1 cellular context compared by ENCODE assay signal in genomic region chr17:11628374-11628773, GRCh38.
A peak's percentile ranks its signal among the peaks of the same experiment; 100 is the strongest.
TF ChIP-seq lines count a peak whose summit lies in the region.

No MANE protein-coding gene starts in this region.

TF ChIP-seq in HepG2, 621 proteins besides CTCF, POLR2A, EP300 and RAD21:
- TF ChIP-seq ZNF790 (CRISPR knock-in tag; IDR thresholded peaks at IDR 0.05; ENCODE audit: borderline replicate concordance) (no peak), U2AF2 (IDR thresholded peaks at IDR 0.05; ENCODE audit: low read depth, low read length) (no peak), ZNF30 (CRISPR knock-in tag; IDR thresholded peaks at IDR 0.05) (no peak), NR0B2 (CRISPR knock-in tag; IDR thresholded peaks at IDR 0.05) (no peak), STAG1 (CRISPR knock-in tag; IDR thresholded peaks at IDR 0.05) (0 out of 2 replicates have a peak, but pooled peaks have one; percentile 5), ZFP41 (CRISPR knock-in tag; IDR thresholded peaks at IDR 0.05; ENCODE audit: borderline replicate concordance) (no peak), GATAD1 (CRISPR knock-in tag; IDR thresholded peaks at IDR 0.05) (no peak), AHR (CRISPR knock-in tag; IDR thresholded peaks at IDR 0.05) (no peak), ZNF768 (CRISPR knock-in tag; IDR thresholded peaks at IDR 0.05) (no peak), ZNF326 (CRISPR knock-in tag; IDR thresholded peaks at IDR 0.05; ENCODE audit: borderline replicate concordance) (no peak)
- TF ChIP-seq, protein P1, sequence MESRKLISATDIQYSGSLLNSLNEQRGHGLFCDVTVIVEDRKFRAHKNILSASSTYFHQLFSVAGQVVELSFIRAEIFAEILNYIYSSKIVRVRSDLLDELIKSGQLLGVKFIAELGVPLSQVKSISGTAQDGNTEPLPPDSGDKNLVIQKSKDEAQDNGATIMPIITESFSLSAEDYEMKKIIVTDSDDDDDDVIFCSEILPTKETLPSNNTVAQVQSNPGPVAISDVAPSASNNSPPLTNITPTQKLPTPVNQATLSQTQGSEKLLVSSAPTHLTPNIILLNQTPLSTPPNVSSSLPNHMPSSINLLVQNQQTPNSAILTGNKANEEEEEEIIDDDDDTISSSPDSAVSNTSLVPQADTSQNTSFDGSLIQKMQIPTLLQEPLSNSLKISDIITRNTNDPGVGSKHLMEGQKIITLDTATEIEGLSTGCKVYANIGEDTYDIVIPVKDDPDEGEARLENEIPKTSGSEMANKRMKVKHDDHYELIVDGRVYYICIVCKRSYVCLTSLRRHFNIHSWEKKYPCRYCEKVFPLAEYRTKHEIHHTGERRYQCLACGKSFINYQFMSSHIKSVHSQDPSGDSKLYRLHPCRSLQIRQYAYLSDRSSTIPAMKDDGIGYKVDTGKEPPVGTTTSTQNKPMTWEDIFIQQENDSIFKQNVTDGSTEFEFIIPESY (CRISPR knock-in tag; IDR thresholded peaks at IDR 0.05) = peak; percentile 51; the same call in 1 of the 2 replicates
